In genomic region chr1:112633628-112634027, GRCh38 we compare ENCODE assay signal across 1 cellular context.
A peak's percentile ranks its signal among the peaks of the same experiment; 100 is the strongest.
TF ChIP-seq lines count a peak whose summit lies in the region.

No MANE protein-coding gene starts in this region.

TF ChIP-seq in GM12878, 131 proteins besides CTCF, POLR2A, EP300 and RAD21:
- TF ChIP-seq CHD1 (IDR thresholded peaks at IDR 0.05; ENCODE audit: low read depth, low read length) (no peak), PKNOX1 (IDR thresholded peaks at IDR 0.05) (peak; percentile 32; the same call in 1 of the 2 replicates)
